8 cellular contexts compared by ENCODE assay signal in genomic region chr2:18559531-18559930, GRCh38. TPM values are rescaled to one million over a fixed set of nuclear protein-coding genes. Genes with fewer than 3 reads are reported as not detected.
DNase-seq lines count a peak whose midpoint lies in the region; ATAC-seq and TF ChIP-seq lines count a peak whose summit lies in the region.

No MANE protein-coding gene starts in this region.

- H3K4me1 ChIP-seq in Loucy (ENCODE audit: insufficient read depth, low read length, poor library complexity, severe bottlenecking), result peaks cover 43% of the 10 kb centered on the region

- H3K27ac Mint-ChIP-seq in naive B cell, result peak overlapping the region; percentile 91 to 98 (median 98)

- H3F3A ChIP-seq in Loucy (ENCODE audit: low read depth), result no peaks in the 10 kb centered on the region

- H3K4me3 Mint-ChIP-seq in naive B cell, result peak overlapping the region; percentile 86 to 96 (median 94)

- H3K27ac ChIP-seq in cingulate gyrus (ENCODE audit: low read depth, low read length), result peak overlapping the region; percentile 86

- H3K36me3 Mint-ChIP-seq in naive B cell, result peaks cover 6 to 7% of the 10 kb centered on the region in 2 donors

- H3K9me2 ChIP-seq in Loucy (replicated peaks; ENCODE audit: low read depth, low read length), result no peaks in the 10 kb centered on the region

- peaks cover 31% of the 10 kb centered on the region for H3K79me2 ChIP-seq in Loucy (ENCODE audit: insufficient read depth, low read length)

- peaks cover 0 to 7% (median under 1%) of the 10 kb centered on the region in 7 donors for H3K9me3 Mint-ChIP-seq in naive B cell

- peaks cover 33% of the 10 kb centered on the region for H4K20me1 ChIP-seq in Loucy (ENCODE audit: insufficient read depth, low read length, poor library complexity, severe bottlenecking)

- peak overlapping the region; percentile 94 for H3K4me3 ChIP-seq in GM12864 (ENCODE audit: low read depth, low read length)
- peak overlapping the region; percentile 99 for H3K4me3 ChIP-seq in Loucy (ENCODE audit: low read length, poor library complexity, severe bottlenecking)

- no peak for TF ChIP-seq CTCF in GM12864 (IDR thresholded peaks at IDR 0.05; ENCODE audit: low read depth, low read length, missing control alignments)
- no peak for TF ChIP-seq CTCF in Loucy (conservative IDR thresholded peaks at IDR 0.05; ENCODE audit: low read length)

- DNase-seq in GM12864 (ENCODE audit: low read depth) (no peak), naive B cell (no peak), NCI-H2171 treated with DMSO at 0.1 percent for 48 hours (lab: John Stamatoyannopoulos, UW) (no peak)
- DNase-seq in activated effector memory CD4-positive, alpha-beta T cell treated with Interleukin-2 at 50 U/mL for 16 hours, result no peak

- H3K4me1 Mint-ChIP-seq in naive B cell, result peaks cover 36 to 41% (median 36%) of the 10 kb centered on the region in 3 donors

- ATAC-seq in naive B cell (ENCODE audit: low read depth in 2 of 2) (no peak), HG02970 (IDR thresholded peaks at IDR 0.05; ENCODE audit: low FRiP score, unreplicated experiment) (no peak), HG02623 (IDR thresholded peaks at IDR 0.05; ENCODE audit: unreplicated experiment) (no peak)

- no peaks in the 10 kb centered on the region for H3K27me3 ChIP-seq in Loucy (ENCODE audit: insufficient read depth, low read length, poor library complexity, severe bottlenecking)

- peak overlapping the region; percentile 93 for H3K4me2 ChIP-seq in Loucy (ENCODE audit: low read depth, low read length, poor library complexity, severe bottlenecking)

- H3K9me3 ChIP-seq in Loucy (ENCODE audit: insufficient read depth, low read depth, low read length), result no peaks in the 10 kb centered on the region

- H3K27me3 Mint-ChIP-seq in naive B cell, result no peaks in the 10 kb centered on the region

- H3K36me3 ChIP-seq in Loucy (ENCODE audit: insufficient read depth, low read length), result peaks cover 9% of the 10 kb centered on the region; the same call in 1 of the 2 replicates

- peak overlapping the region; percentile 92 for H2AFZ ChIP-seq in Loucy (ENCODE audit: low read length)

- peak overlapping the region; percentile 77 for H3K9ac ChIP-seq in Loucy (ENCODE audit: low read depth, low read length, poor library complexity, severe bottlenecking)

RNA-seq across cellular contexts. Expression of gene RDH14, which starts 0.9 kb away (rescaled TPM):
- polyA plus RNA-seq in naive B cell (ENCODE audit: low read depth in 6 of 6), result 10 to 100 TPM; 44.7 to 66.8 (median 62.1) TPM

RNA-seq across cellular contexts. Expression of gene NT5C1B, which starts 29.8 kb away (rescaled TPM):
- under 1 TPM in 4 of 6 donors, not detected in 2; 0.25 to 0.64 (median 0.39) TPM for polyA plus RNA-seq in naive B cell (ENCODE audit: low read depth in 6 of 6)
